1 cellular context compared by ENCODE assay signal in genomic region chr6:109695468-109695867, GRCh38.
TF ChIP-seq lines count a peak whose summit lies in the region.

No MANE protein-coding gene starts in this region.

TF ChIP-seq in HEK293, 187 proteins besides CTCF, POLR2A, EP300 and RAD21 (continued from another document):
- TF ChIP-seq ZSCAN4 (tag by site-specific recombination; IDR thresholded peaks at IDR 0.05) (peak; percentile 62), SCRT2 (tag by site-specific recombination; IDR thresholded peaks at IDR 0.05) (peak; percentile 84)
TF ChIP-seq in HEK293: peak in this region for 2.
